Comparison of ENCODE assay signal across 10 cellular contexts in the genomic region with DNA sequence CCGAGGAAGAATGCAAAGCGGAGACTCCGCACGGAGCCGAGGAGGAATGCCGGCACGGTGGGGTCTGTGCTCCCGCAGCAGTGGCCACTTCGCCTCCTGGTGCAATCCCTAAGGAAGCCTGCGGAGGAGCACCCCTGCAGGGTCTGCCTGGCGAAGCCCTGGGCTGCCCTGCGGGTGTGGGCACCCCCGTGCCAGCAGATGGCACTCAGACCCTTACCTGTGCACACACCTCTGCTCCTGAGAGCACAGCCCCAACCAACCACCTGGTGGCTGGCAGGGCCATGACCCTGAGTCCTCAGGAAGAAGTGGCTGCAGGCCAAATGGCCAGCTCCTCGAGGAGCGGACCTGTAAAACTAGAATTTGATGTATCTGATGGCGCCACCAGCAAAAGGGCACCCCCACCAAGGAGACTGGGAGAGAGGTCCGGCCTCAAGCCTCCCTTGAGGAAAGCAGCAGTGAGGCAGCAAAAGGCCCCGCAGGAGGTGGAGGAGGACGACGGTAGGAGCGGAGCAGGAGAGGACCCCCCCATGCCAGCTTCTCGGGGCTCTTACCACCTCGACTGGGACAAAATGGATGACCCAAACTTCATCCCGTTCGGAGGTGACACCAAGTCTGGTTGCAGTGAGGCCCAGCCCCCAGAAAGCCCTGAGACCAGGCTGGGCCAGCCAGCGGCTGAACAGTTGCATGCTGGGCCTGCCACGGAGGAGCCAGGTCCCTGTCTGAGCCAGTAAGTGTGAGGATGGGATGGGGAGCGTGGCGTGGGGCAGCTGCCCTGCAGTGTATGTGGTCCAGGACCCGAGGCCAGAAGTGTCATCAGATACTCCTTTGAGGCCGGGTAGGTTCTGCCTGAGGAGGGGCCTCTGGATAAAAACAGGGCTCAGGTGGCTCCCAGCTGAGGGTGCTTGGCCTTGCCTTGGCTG. TPM values are rescaled to one million over a fixed set of nuclear protein-coding genes. Genes with fewer than 3 reads are reported as not detected.
DNase-seq lines count a peak whose midpoint lies in the region; ATAC-seq and TF ChIP-seq lines count a peak whose summit lies in the region.
"Had no signal": no experiment of that assay in that cellular context is flagged by ENCODE, and none has a peak within 500 bp of the region (broad histone marks: within the 10 kb centered on the region; RNA-seq: fewer than 3 reads in every experiment).

No MANE protein-coding gene starts in this region.

- H4K8ac ChIP-seq in neuronal stem cell (ENCODE audit: low read depth, low read length) = no peak overlapping the region

- CTCF ChIA-PET in AG04450 (lab: Charles Lee) = interaction anchor here (1.7 to 8.0 kb wide), 3 partner anchors 19 to 172 kb away, joined by 4 to 94 read pairs (median 10); no protein-coding TSS in a partner anchor

- H3K4ac ChIP-seq in neuronal stem cell (ENCODE audit: low read length) = no peak overlapping the region

- H2BK12ac ChIP-seq in neuronal stem cell (ENCODE audit: low read length) = no peak overlapping the region

- POLR2A ChIA-PET in AG04450 (lab: Yijun Ruan, JAX) = interaction anchor here (0.9 to 1.7 kb wide), 2 partner anchors 14 to 35 kb away, joined by 3 to 4 read pairs; no protein-coding TSS in a partner anchor

- no peak overlapping the region for H3K23ac ChIP-seq in neuronal stem cell (ENCODE audit: low read depth, low read length, poor library complexity)

- H4K91ac ChIP-seq in neuronal stem cell (ENCODE audit: low read depth, low read length, poor library complexity) = no peak overlapping the region

- no peak overlapping the region for H2BK15ac ChIP-seq in neuronal stem cell (ENCODE audit: low read length)

- no peak overlapping the region for H2AK5ac ChIP-seq in neuronal stem cell (ENCODE audit: low read depth, low read length)

- H2AFZ ChIP-seq in neuronal stem cell (ENCODE audit: low read length) = no peak overlapping the region

- no peak overlapping the region for H3K4me2 ChIP-seq in neuronal stem cell (ENCODE audit: insufficient read depth, low read length, poor library complexity, severe bottlenecking)

- H3K27ac ChIP-seq in AG04450 (ENCODE audit: low read depth, low read length) = peak overlapping the region; percentile 21
- no peak overlapping the region for H3K27ac ChIP-seq in duodenal mucosa (ENCODE audit: low read depth, low read length)
- no peak overlapping the region for H3K27ac ChIP-seq in neuronal stem cell (replicated peaks; ENCODE audit: low read length)

- H3K9me3 ChIP-seq in AG04450 (ENCODE audit: control insufficient read depth, insufficient read depth, low read length) = no peaks in the 10 kb centered on the region; the same call in 1 of the 2 replicates
- H3K9me3 ChIP-seq in duodenal mucosa (ENCODE audit: control insufficient read depth in 1 of 2, low read length in 2 of 2) = no peaks in the 10 kb centered on the region
- H3K9me3 ChIP-seq in neuronal stem cell (replicated peaks in 1 of 2; ENCODE audit: control insufficient read depth in 2 of 2, insufficient read depth in 1 of 2, low read depth in 1 of 2, low read length in 2 of 2) = no peaks in the 10 kb centered on the region
- H3K9me3 ChIP-seq: BE2C had no signal

- WGBS in neuronal stem cell (ENCODE audit: extremely low coverage in 2 of 2, insufficient read length in 2 of 2, insufficient replicate concordance in 1 of 2), 2 donors = no CpG with 5 or more reads among the region's 31 CpGs

- no peak overlapping the region for H3K18ac ChIP-seq in neuronal stem cell (ENCODE audit: low read length)

- H3K14ac ChIP-seq in neuronal stem cell (ENCODE audit: low read length) = no peak overlapping the region

- H3K36me3 ChIP-seq in duodenal mucosa (ENCODE audit: control insufficient read depth in 1 of 2, insufficient read depth in 2 of 2, low read length in 2 of 2) (peaks cover 10 to 46% of the 10 kb centered on the region in 2 donors), neuronal stem cell (replicated peaks in 1 of 2; ENCODE audit: control insufficient read depth in 2 of 2, insufficient read depth in 2 of 2, low read length in 2 of 2) (peaks cover 76 to 98% of the 10 kb centered on the region in 2 donors)

- no peak overlapping the region for H2BK120ac ChIP-seq in neuronal stem cell (ENCODE audit: low read depth, low read length)

- H3K9ac ChIP-seq in duodenal mucosa (ENCODE audit: low read depth in 1 of 2, low read length in 2 of 2) (peak overlapping the region in 1 of 2 donors; percentile 32), neuronal stem cell (ENCODE audit: low read depth, low read length, poor library complexity) (peak overlapping the region; percentile 34)

- peaks cover 25% of the 10 kb centered on the region for H3K79me1 ChIP-seq in neuronal stem cell (ENCODE audit: low read depth, low read length)

- H3K4me3 ChIP-seq in AG04450 (ENCODE audit: low read depth, low read length) (no peak overlapping the region), LNCaP clone FGC (ENCODE audit: low read depth, low read length) (peak overlapping the region; percentile 16; the same call in 1 of the 2 replicates), duodenal mucosa (ENCODE audit: low read depth in 1 of 2, low read length in 2 of 2) (peak overlapping the region; percentile 47 to 57), neuronal stem cell (ENCODE audit: low read length in 2 of 2) (no peak overlapping the region)

- ATAC-seq in HG02798 (IDR thresholded peaks at IDR 0.05; ENCODE audit: poor library complexity, unreplicated experiment) = no peak

- H2BK5ac ChIP-seq in neuronal stem cell (ENCODE audit: low read length) = no peak overlapping the region

- H3K4me1 ChIP-seq in duodenal mucosa (ENCODE audit: control insufficient read depth in 1 of 2, insufficient read depth in 2 of 2, low read length in 2 of 2) = peaks cover 25 to 40% of the 10 kb centered on the region in 2 donors
- H3K4me1 ChIP-seq in neuronal stem cell (ENCODE audit: control insufficient read depth in 2 of 2, insufficient read depth in 1 of 2, low read depth in 1 of 2, low read length in 2 of 2) = peaks cover 0 to 5% of the 10 kb centered on the region in 2 donors

- no peaks in the 10 kb centered on the region for H3K27me3 ChIP-seq in AG04450 (ENCODE audit: control insufficient read depth, insufficient read depth, low read length)
- H3K27me3 ChIP-seq in duodenal mucosa (ENCODE audit: control insufficient read depth in 1 of 2, insufficient read depth in 2 of 2, low read length in 2 of 2) = no peaks in the 10 kb centered on the region
- H3K27me3 ChIP-seq in neuronal stem cell (ENCODE audit: control insufficient read depth in 3 of 3, insufficient read depth in 3 of 3, low read depth in 1 of 3, low read length in 3 of 3) = no peaks in the 10 kb centered on the region
- H3K27me3 ChIP-seq: BE2C had no signal

- TF ChIP-seq CTCF in AG04450 (IDR thresholded peaks at IDR 0.05; ENCODE audit: low read depth, low read length) = no peak
- TF ChIP-seq CTCF in LNCaP clone FGC (IDR thresholded peaks at IDR 0.05; ENCODE audit: control insufficient read depth, extremely low read depth, insufficient read depth) = peak; percentile 56

- DNase-seq in AG04450 (ENCODE audit: low read depth, low spot score) (no peak), LNCaP clone FGC (ENCODE audit: low read depth) (peak; percentile 80), neuronal stem cell (ENCODE audit: low spot score) (no peak), NCI-H1048 (lab: John Stamatoyannopoulos, UW) (no peak), DMS114 treated with DMSO at 0.1 percent for 48 hours (lab: John Stamatoyannopoulos, UW; ENCODE audit: unreplicated experiment) (no peak), UCSD-AML1 (lab: John Stamatoyannopoulos, UW; ENCODE audit: unreplicated experiment) (no peak)
- DNase-seq: BE2C; stimulated activated CD8-positive, alpha-beta memory T cell treated with anti-CD3 and anti-CD28 coated beads, Interleukin-4, amount 100 ng/mL, for 48 hours had no signal

RNA-seq across cellular contexts. Expression of gene TACC3, which starts 7.0 kb away (rescaled TPM):
- polyA plus RNA-seq in AG04450 (2011; rRNA removed) = 7.0 and 8.5 TPM in 2 replicates
- polyA minus RNA-seq in AG04450 (2011; rRNA and poly(A)+ RNA removed) = 5.3 and 8.8 TPM in 2 replicates
- polyA plus RNA-seq in neuronal stem cell (2013, experiment 1 of 2) = 110 TPM
- 108 TPM for polyA plus RNA-seq in neuronal stem cell (2013, experiment 2 of 2)

RNA-seq across cellular contexts. Expression of gene TMEM129, which starts 7.2 kb away (rescaled TPM):
- polyA plus RNA-seq in AG04450 (2011; rRNA removed) = 13.1 and 20.8 TPM in 2 replicates
- 7.5 and 12.2 TPM in 2 replicates for polyA minus RNA-seq in AG04450 (2011; rRNA and poly(A)+ RNA removed)
- polyA plus RNA-seq in neuronal stem cell (2013, experiment 1 of 2) = 28.3 TPM
- 26.4 TPM for polyA plus RNA-seq in neuronal stem cell (2013, experiment 2 of 2)

RNA-seq across cellular contexts. Expression of gene SLBP, which starts 16.2 kb away (rescaled TPM):
- 56.3 and 72.0 TPM in 2 replicates for polyA plus RNA-seq in AG04450 (2011; rRNA removed)
- polyA minus RNA-seq in AG04450 (2011; rRNA and poly(A)+ RNA removed) = 23.9 and 28.1 TPM in 2 replicates
- 44.6 TPM for polyA plus RNA-seq in neuronal stem cell (2013, experiment 1 of 2)
- 44.5 TPM for polyA plus RNA-seq in neuronal stem cell (2013, experiment 2 of 2)

RNA-seq across cellular contexts. Expression of gene FAM53A, which starts 44.2 kb away (rescaled TPM):
- 1.1 TPM in 2 replicates for polyA plus RNA-seq in AG04450 (2011; rRNA removed)
- 1.3 and 1.8 TPM in 2 replicates for polyA minus RNA-seq in AG04450 (2011; rRNA and poly(A)+ RNA removed)
- polyA plus RNA-seq in neuronal stem cell (2013, experiment 1 of 2) = 2.0 TPM
- 1.3 TPM for polyA plus RNA-seq in neuronal stem cell (2013, experiment 2 of 2)

Comparison
In these comparisons a context has a peak if more than half of its experiments do, and no peak if none do; other contexts are left out.
1. H3K4me3 ChIP-seq: peak in LNCaP clone FGC (single experiment) and duodenal mucosa (2 of 2); none in AG04450 (single experiment) and neuronal stem cell (0 of 2).